8 cellular contexts compared by ENCODE assay signal in genomic region chr12:93962336-93962735, GRCh38.
"Had no signal": no experiment of that assay in that cellular context is flagged by ENCODE, and none has a peak within 500 bp of the region (broad histone marks: within the 10 kb centered on the region; RNA-seq: fewer than 3 reads in every experiment).

No MANE protein-coding gene starts in this region.

- H3K4me3 ChIP-seq: GM12878 had no signal

- ATAC-seq: GM12878 had no signal

- FAIRE-seq: G401.6, GM12878, GM12891, GM12892, GM18507, GM19239 had no signal

- DNase-seq: GDM1, GF-D8 had no signal
